ENCODE assay signal across 9 cellular contexts in the genomic region with DNA sequence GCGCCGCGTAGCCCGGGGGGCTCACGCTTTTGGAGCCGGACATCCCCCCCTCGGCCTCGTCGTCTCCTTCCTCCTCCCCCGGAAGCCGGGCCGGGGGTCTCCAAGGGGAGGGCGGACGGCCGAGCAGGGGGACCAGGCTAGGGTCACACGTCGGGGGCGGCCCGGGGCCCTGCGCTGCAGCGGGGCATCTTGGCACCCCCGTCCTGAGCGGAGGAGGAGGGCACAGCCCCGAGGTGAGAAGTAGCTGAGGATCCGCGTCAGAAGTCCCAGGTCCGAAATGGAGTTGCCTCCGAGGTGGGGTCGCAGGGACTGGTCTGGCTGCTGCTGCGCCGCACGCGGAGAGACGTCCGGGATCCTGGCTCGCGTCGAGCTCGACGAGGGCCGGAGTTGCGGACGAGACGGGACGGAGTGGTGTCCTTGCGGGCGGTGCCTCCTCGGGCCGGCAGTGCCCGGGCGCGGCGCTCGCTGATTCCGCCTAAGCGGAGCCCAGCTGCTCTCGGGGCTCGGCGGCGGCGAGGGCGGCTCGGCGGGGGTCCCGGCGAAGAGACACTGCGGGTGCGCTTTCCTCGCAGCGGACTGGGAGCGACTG. TPM values are rescaled to one million over a fixed set of nuclear protein-coding genes. Genes with fewer than 3 reads are reported as not detected.
DNase-seq lines count a peak whose midpoint lies in the region; ATAC-seq and TF ChIP-seq lines count a peak whose summit lies in the region.
"Had no signal": no experiment of that assay in that cellular context is flagged by ENCODE, and none has a peak within 500 bp of the region (broad histone marks: within the 10 kb centered on the region; RNA-seq: fewer than 3 reads in every experiment).

Gene ADCY5 (minus strand): TSS at position 588 of the 589 bp plus-strand sequence. CDS start 545 bp downstream, at position 43.

- H3K4me1 ChIP-seq in ascending aorta (peaks cover 0 to 13% of the 10 kb centered on the region in 2 donors), skeletal muscle satellite cell (ENCODE audit: control insufficient read depth, insufficient read depth, low read length) (no peaks in the 10 kb centered on the region)

- peak; percentile 15 for DNase-seq in activated CD4-positive, alpha-beta T cell treated with anti-CD3 and anti-CD28 coated beads for 36 hours
- DNase-seq in activated CD4-positive, alpha-beta T cell treated with anti-CD3 and anti-CD28 coated beads for 4 hours = no peak
- no peak for DNase-seq in ascending aorta (ENCODE audit: low spot score in 2 of 2)
- DNase-seq in activated T-helper 1 cell treated with anti-CD3 and anti-CD28 coated beads, Interleukin-12 subunit alpha, Interleukin-12 subunit beta, Interleukin-2, Interleukin-4 antibody, amounts not matched to agents 30 ng/mL and 10 ng/mL and 1 ng/mL, durations not matched to agents 14 hours and 24 hours and 36 hours (ENCODE audit: low spot score) = no peak
- no peak for DNase-seq in Kasumi-1 (lab: John Stamatoyannopoulos, UW)
- DNase-seq in medulla oblongata (ENCODE audit: extremely low spot score) = no peak

- H3K27ac ChIP-seq in ascending aorta = peak within 1 kb of the TSS; percentile 88 to 96

- H3K9me3 ChIP-seq in ascending aorta = no peaks in the 10 kb centered on the region
- no peaks in the 10 kb centered on the region for H3K9me3 ChIP-seq in iPS-18c (ENCODE audit: control insufficient read depth, insufficient read depth, low read length)
- H3K9me3 ChIP-seq in skeletal muscle satellite cell (replicated peaks; ENCODE audit: low read length) = no peaks in the 10 kb centered on the region

- TF ChIP-seq CTCF in ascending aorta (IDR thresholded peaks at IDR 0.05) = no peak

- intact Hi-C loops in activated CD4-positive, alpha-beta T cell treated with anti-CD3 and anti-CD28 coated beads for 36 hours (cut with DNase I, micrococcal nuclease) = loop anchor here (1.0 to 5.0 kb wide), 3 partner anchors 41 to 111 kb away; no protein-coding TSS in a partner anchor
- intact Hi-C loops in ascending aorta (cut with DNase I) = loop anchor here (2.0 to 5.0 kb wide), 4 partner anchors 36 to 102 kb away; no protein-coding TSS in a partner anchor
- intact Hi-C loops in activated T-helper 1 cell treated with anti-CD3 and anti-CD28 coated beads, Interleukin-12 subunit alpha, Interleukin-12 subunit beta, Interleukin-2, Interleukin-4 antibody, amounts not matched to agents 30 ng/mL and 10 ng/mL and 1 ng/mL, durations not matched to agents 14 hours and 24 hours and 36 hours (cut with micrococcal nuclease) = loop anchor here (1.0 to 2.0 kb wide), 2 partner anchors 41 to 102 kb away; no protein-coding TSS in a partner anchor

- H3K4me3 Mint-ChIP-seq in activated CD4-positive, alpha-beta T cell treated with anti-CD3 and anti-CD28 coated beads for 36 hours = no peak within 1 kb of the TSS
- no peak within 1 kb of the TSS for H3K4me3 Mint-ChIP-seq in activated T-helper 1 cell treated with anti-CD3 and anti-CD28 coated beads, Interleukin-12 subunit alpha, Interleukin-12 subunit beta, Interleukin-2, Interleukin-4 antibody, amounts not matched to agents 30 ng/mL and 10 ng/mL and 1 ng/mL, durations not matched to agents 14 hours and 24 hours and 36 hours

- H3K9me3 Mint-ChIP-seq in activated CD4-positive, alpha-beta T cell treated with anti-CD3 and anti-CD28 coated beads for 36 hours (ENCODE audit: low read depth) = no peaks in the 10 kb centered on the region
- H3K9me3 Mint-ChIP-seq in activated T-helper 1 cell treated with anti-CD3 and anti-CD28 coated beads, Interleukin-12 subunit alpha, Interleukin-12 subunit beta, Interleukin-2, Interleukin-4 antibody, amounts not matched to agents 30 ng/mL and 10 ng/mL and 1 ng/mL, durations not matched to agents 14 hours and 24 hours and 36 hours = no peaks in the 10 kb centered on the region

- H3K36me3 ChIP-seq in ascending aorta = no peaks in the 10 kb centered on the region
- H3K36me3 ChIP-seq in skeletal muscle satellite cell (ENCODE audit: insufficient read depth, low read length) = no peaks in the 10 kb centered on the region

- ATAC-seq in activated CD4-positive, alpha-beta T cell treated with anti-CD3 and anti-CD28 coated beads for 36 hours = no peak

- no peaks in the 10 kb centered on the region for H3K4me1 Mint-ChIP-seq in activated CD4-positive, alpha-beta T cell treated with anti-CD3 and anti-CD28 coated beads for 36 hours
- peaks cover 4% of the 10 kb centered on the region for H3K4me1 Mint-ChIP-seq in activated T-helper 1 cell treated with anti-CD3 and anti-CD28 coated beads, Interleukin-12 subunit alpha, Interleukin-12 subunit beta, Interleukin-2, Interleukin-4 antibody, amounts not matched to agents 30 ng/mL and 10 ng/mL and 1 ng/mL, durations not matched to agents 14 hours and 24 hours and 36 hours (ENCODE audit: low read depth)

- no peak within 1 kb of the TSS for H3K27ac Mint-ChIP-seq in activated CD4-positive, alpha-beta T cell treated with anti-CD3 and anti-CD28 coated beads for 36 hours
- no peak within 1 kb of the TSS for H3K27ac Mint-ChIP-seq in activated T-helper 1 cell treated with anti-CD3 and anti-CD28 coated beads, Interleukin-12 subunit alpha, Interleukin-12 subunit beta, Interleukin-2, Interleukin-4 antibody, amounts not matched to agents 30 ng/mL and 10 ng/mL and 1 ng/mL, durations not matched to agents 14 hours and 24 hours and 36 hours

- H3K27me3 ChIP-seq in ascending aorta (peaks cover 4% of the 10 kb centered on the region), skeletal muscle satellite cell (ENCODE audit: control insufficient read depth, insufficient read depth, low read length) (peaks cover 66% of the 10 kb centered on the region)

- H3K4me3 ChIP-seq in ascending aorta (peak within 1 kb of the TSS; percentile 74 to 97), iPS-18c (ENCODE audit: insufficient read depth, low read depth, low read length) (peak within 1 kb of the TSS; percentile 64), skeletal muscle satellite cell (ENCODE audit: low read length) (peak within 1 kb of the TSS; percentile 67)

- no peaks in the 10 kb centered on the region for H3K36me3 Mint-ChIP-seq in activated CD4-positive, alpha-beta T cell treated with anti-CD3 and anti-CD28 coated beads for 36 hours (ENCODE audit: low read depth)
- peaks cover 1% of the 10 kb centered on the region for H3K36me3 Mint-ChIP-seq in activated T-helper 1 cell treated with anti-CD3 and anti-CD28 coated beads, Interleukin-12 subunit alpha, Interleukin-12 subunit beta, Interleukin-2, Interleukin-4 antibody, amounts not matched to agents 30 ng/mL and 10 ng/mL and 1 ng/mL, durations not matched to agents 14 hours and 24 hours and 36 hours (ENCODE audit: low read depth)

- POLR2A ChIA-PET in activated CD4-positive, alpha-beta T cell treated with anti-CD3 and anti-CD28 coated beads for 36 hours (lab: Charles Lee) = no interaction called here

- H3K27me3 Mint-ChIP-seq in activated CD4-positive, alpha-beta T cell treated with anti-CD3 and anti-CD28 coated beads for 36 hours = peaks cover 45% of the 10 kb centered on the region
- peaks cover 66% of the 10 kb centered on the region for H3K27me3 Mint-ChIP-seq in activated T-helper 1 cell treated with anti-CD3 and anti-CD28 coated beads, Interleukin-12 subunit alpha, Interleukin-12 subunit beta, Interleukin-2, Interleukin-4 antibody, amounts not matched to agents 30 ng/mL and 10 ng/mL and 1 ng/mL, durations not matched to agents 14 hours and 24 hours and 36 hours (ENCODE audit: insufficient read depth)

- CTCF ChIA-PET in activated CD4-positive, alpha-beta T cell treated with anti-CD3 and anti-CD28 coated beads for 36 hours (lab: Charles Lee) = interaction anchor here (0.5 to 2.4 kb wide), 4 partner anchors 10 to 495 kb away, joined by 3 to 16 read pairs (median 4); no protein-coding TSS in a partner anchor

- H3K4me2 ChIP-seq in skeletal muscle satellite cell (ENCODE audit: low read length) = peak within 1 kb of the TSS; percentile 75

- peak within 1 kb of the TSS; percentile 8 for H3K9ac ChIP-seq in skeletal muscle satellite cell (ENCODE audit: low read depth, low read length)

RNA-seq across cellular contexts. Expression of gene ADCY5, which starts in this region (rescaled TPM):
- not detected for total RNA-seq in activated CD4-positive, alpha-beta T cell treated with anti-CD3 and anti-CD28 coated beads for 36 hours
- 32.2 TPM for total RNA-seq in ascending aorta
- total RNA-seq in skeletal muscle satellite cell (2012; rRNA removed) = under 0.01 TPM in 1 of 2 replicates, not detected in the other
- total RNA-seq in activated T-helper 1 cell treated with anti-CD3 and anti-CD28 coated beads, Interleukin-12 subunit alpha, Interleukin-12 subunit beta, Interleukin-2, Interleukin-4 antibody, amounts not matched to agents 30 ng/mL and 10 ng/mL and 1 ng/mL, durations not matched to agents 14 hours and 24 hours and 36 hours = not detected in 2 replicates
- total RNA-seq: activated CD8-positive, alpha-beta memory T cell treated with anti-CD3 and anti-CD28 coated beads for 36 hours had no signal

Comparison
In these comparisons a context has a peak if more than half of its experiments do, and no peak if none do; other contexts are left out.
1. RNA of gene ADCY5 (total RNA-seq): 32.2 TPM in ascending aorta (single experiment); not detected in activated CD4-positive, alpha-beta T cell treated with anti-CD3 and anti-CD28 coated beads for 36 hours and not detected in activated T-helper 1 cell treated with anti-CD3 and anti-CD28 coated beads, Interleukin-12 subunit alpha, Interleukin-12 subunit beta, Interleukin-2, Interleukin-4 antibody, amounts not matched to agents 30 ng/mL and 10 ng/mL and 1 ng/mL, durations not matched to agents 14 hours and 24 hours and 36 hours; every median in the first group is over 10 times any median in the second.
2. Peak in DNase-seq in activated CD4-positive, alpha-beta T cell treated with anti-CD3 and anti-CD28 coated beads for 36 hours; RNA of the gene not detected or under 1 TPM.
3. Peak in every context shown above with its lines, with median percentiles within 50 percentile points of each other: H3K4me3 ChIP-seq.